In the genomic region with DNA sequence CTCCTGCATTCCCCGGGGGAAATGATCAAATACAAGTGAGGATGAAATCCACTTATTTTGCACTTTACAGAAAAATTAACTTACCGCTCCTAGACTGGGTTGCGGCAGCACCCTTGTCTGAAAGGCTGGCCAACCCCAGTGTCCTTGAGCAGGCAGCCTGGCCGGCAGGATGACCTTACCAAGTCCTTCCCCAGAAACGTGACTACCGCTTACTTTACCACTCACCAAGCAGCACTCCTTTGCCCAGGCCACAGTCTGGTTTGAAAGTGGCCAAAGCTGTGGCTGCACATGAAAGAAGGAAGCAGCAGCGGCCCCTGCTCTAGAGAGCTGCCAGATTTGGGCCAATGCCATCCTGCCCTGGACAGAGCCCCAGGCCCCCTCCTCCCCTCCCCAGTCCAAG, we compare ENCODE assay signal across 10 cellular contexts. TPM values are rescaled to one million over a fixed set of nuclear protein-coding genes. Genes with fewer than 3 reads are reported as not detected.
DNase-seq lines count a peak whose midpoint lies in the region; ATAC-seq and TF ChIP-seq lines count a peak whose summit lies in the region.
"Had no signal": no experiment of that assay in that cellular context is flagged by ENCODE, and none has a peak within 500 bp of the region (broad histone marks: within the 10 kb centered on the region; RNA-seq: fewer than 3 reads in every experiment).

No MANE protein-coding gene starts in this region.

- no TSS peak for BruUV-seq in Caco-2 (replicated peaks; lab: Mats Ljungman, UMichigan)

- H3K27me3 ChIP-seq in Caco-2 (replicated peaks; ENCODE audit: control insufficient read depth, insufficient read depth, low read length) (no peaks in the 10 kb centered on the region), rectal smooth muscle tissue (ENCODE audit: control insufficient read depth, insufficient read depth, low read length) (no peaks in the 10 kb centered on the region)

- peak overlapping the region; percentile 79 for H3K27ac Mint-ChIP-seq in Caco-2 (ENCODE audit: unreplicated experiment)
- peak overlapping the region; percentile 85 for H3K27ac Mint-ChIP-seq in activated CD4-positive, alpha-beta memory T cell treated with anti-CD3 and anti-CD28 coated beads, Interleukin-2, amount 10 ng/mL, durations not matched to agents 7 days and 5 days

- peak overlapping the region; percentile 94 for H3K27ac ChIP-seq in rectal smooth muscle tissue (ENCODE audit: low read depth, low read length)

- intact Hi-C loops in Caco-2 (cut with micrococcal nuclease; ENCODE audit: unreplicated experiment), result no loop called here
- intact Hi-C loops in left ventricle myocardium superior (cut with micrococcal nuclease), result no loop called here

- H3K36me3 ChIP-seq in Caco-2 (ENCODE audit: control insufficient read depth, insufficient read depth, low read length) (no peaks in the 10 kb centered on the region; the same call in 1 of the 2 replicates), rectal smooth muscle tissue (ENCODE audit: control insufficient read depth, insufficient read depth, low read length) (no peaks in the 10 kb centered on the region)

- DNase-seq in Caco-2 (no peak), left ventricle myocardium superior (no peak), GM19238 (ENCODE audit: insufficient read length, low spot score) (no peak)
- no peak for DNase-seq in activated CD4-positive, alpha-beta memory T cell treated with anti-CD3 and anti-CD28 coated beads, Interleukin-2, amount 10 ng/mL, durations not matched to agents 7 days and 5 days
- DNase-seq: stimulated activated CD4-positive, alpha-beta T cell treated with anti-CD3 and anti-CD28 coated beads, Interleukin-1b, Interleukin-23, amount 100 ng/mL, for 48 hours had no signal

- no peaks in the 10 kb centered on the region for H3K27me3 Mint-ChIP-seq in Caco-2 (ENCODE audit: insufficient read depth, unreplicated experiment)
- H3K27me3 Mint-ChIP-seq in activated CD4-positive, alpha-beta memory T cell treated with anti-CD3 and anti-CD28 coated beads, Interleukin-2, amount 10 ng/mL, durations not matched to agents 7 days and 5 days, result no peaks in the 10 kb centered on the region

- no peaks in the 10 kb centered on the region for H3K9me3 ChIP-seq in Caco-2

- H3K9me3 Mint-ChIP-seq in Caco-2 (ENCODE audit: unreplicated experiment), result no peaks in the 10 kb centered on the region
- no peaks in the 10 kb centered on the region for H3K9me3 Mint-ChIP-seq in activated CD4-positive, alpha-beta memory T cell treated with anti-CD3 and anti-CD28 coated beads, Interleukin-2, amount 10 ng/mL, durations not matched to agents 7 days and 5 days

- CTCF ChIA-PET in Caco-2 (lab: Charles Lee), result interaction anchor here (1.3 to 1.4 kb wide), 2 partner anchors 15 to 103 kb away, joined by 3 to 4 read pairs; no protein-coding TSS in a partner anchor
- CTCF ChIA-PET in activated CD4-positive, alpha-beta memory T cell treated with anti-CD3 and anti-CD28 coated beads, Interleukin-2, amount 10 ng/mL, durations not matched to agents 7 days and 5 days (lab: Charles Lee), result interaction anchor here (0.6 kb wide), 1 partner anchor 117 kb away, joined by 3 read pairs; no protein-coding TSS in a partner anchor

- peaks cover 66% of the 10 kb centered on the region for H3K36me3 Mint-ChIP-seq in Caco-2 (ENCODE audit: insufficient read depth, unreplicated experiment)
- peaks cover 78% of the 10 kb centered on the region for H3K36me3 Mint-ChIP-seq in activated CD4-positive, alpha-beta memory T cell treated with anti-CD3 and anti-CD28 coated beads, Interleukin-2, amount 10 ng/mL, durations not matched to agents 7 days and 5 days (ENCODE audit: low read depth)

- peaks cover 94% of the 10 kb centered on the region for H3K4me1 ChIP-seq in Caco-2
- peaks cover 88% of the 10 kb centered on the region for H3K4me1 ChIP-seq in rectal smooth muscle tissue (ENCODE audit: control insufficient read depth, insufficient read depth, low read length)

- H3K4me1 Mint-ChIP-seq in Caco-2 (ENCODE audit: low read depth, unreplicated experiment), result peaks cover 64% of the 10 kb centered on the region
- H3K4me1 Mint-ChIP-seq in activated CD4-positive, alpha-beta memory T cell treated with anti-CD3 and anti-CD28 coated beads, Interleukin-2, amount 10 ng/mL, durations not matched to agents 7 days and 5 days, result peaks cover 98% of the 10 kb centered on the region

- H3K4me3 ChIP-seq in Caco-2 (ENCODE audit: low read depth, low read length), result no peak overlapping the region
- peak overlapping the region; percentile 24 for H3K4me3 ChIP-seq in rectal smooth muscle tissue (ENCODE audit: low read length)
- H3K4me3 ChIP-seq: K562 had no signal

- peak overlapping the region; percentile 60 for H3K4me3 Mint-ChIP-seq in Caco-2 (ENCODE audit: unreplicated experiment)
- peak overlapping the region; percentile 25 for H3K4me3 Mint-ChIP-seq in activated CD4-positive, alpha-beta memory T cell treated with anti-CD3 and anti-CD28 coated beads, Interleukin-2, amount 10 ng/mL, durations not matched to agents 7 days and 5 days

- POLR2A ChIA-PET in Caco-2 (lab: Charles Lee), result no interaction called here
- POLR2A ChIA-PET in activated CD4-positive, alpha-beta memory T cell treated with anti-CD3 and anti-CD28 coated beads, Interleukin-2, amount 10 ng/mL, durations not matched to agents 7 days and 5 days (lab: Charles Lee), result interaction anchor here (0.9 to 23.7 kb wide), 7 partner anchors 5 to 87 kb away, joined by 3 to 355 read pairs (median 4); no protein-coding TSS in a partner anchor

- H3K9ac ChIP-seq in rectal smooth muscle tissue (ENCODE audit: low read length), result no peak overlapping the region

- ATAC-seq in left ventricle myocardium superior, result peak; percentile 49
- ATAC-seq in HG03457 (IDR thresholded peaks at IDR 0.05; ENCODE audit: unreplicated experiment), result no peak
- no peak for ATAC-seq in GM21737 (IDR thresholded peaks at IDR 0.05; ENCODE audit: unreplicated experiment)
- no peak for ATAC-seq in HG02623 (IDR thresholded peaks at IDR 0.05; ENCODE audit: unreplicated experiment)

- TF ChIP-seq CTCF in Caco-2 (IDR thresholded peaks at IDR 0.05; ENCODE audit: insufficient read depth in 1 of 2, low read depth in 1 of 2, low read length in 1 of 2, severe bottlenecking in 1 of 2, unreplicated experiment in 1 of 2), result no peak

RNA-seq across cellular contexts. Expression of a gene that starts 20.3 kb away (rescaled TPM):
- total RNA-seq in Caco-2 (2022) (513 and 539 TPM in 2 replicates), left ventricle myocardium superior (161 TPM)
- total RNA-seq in activated CD4-positive, alpha-beta memory T cell treated with anti-CD3 and anti-CD28 coated beads, Interleukin-2, amount 10 ng/mL, durations not matched to agents 7 days and 5 days, result 100 to 1,000 TPM; 840 to 865 TPM
